ENCODE assay signal across 6 cellular contexts in the genomic region with DNA sequence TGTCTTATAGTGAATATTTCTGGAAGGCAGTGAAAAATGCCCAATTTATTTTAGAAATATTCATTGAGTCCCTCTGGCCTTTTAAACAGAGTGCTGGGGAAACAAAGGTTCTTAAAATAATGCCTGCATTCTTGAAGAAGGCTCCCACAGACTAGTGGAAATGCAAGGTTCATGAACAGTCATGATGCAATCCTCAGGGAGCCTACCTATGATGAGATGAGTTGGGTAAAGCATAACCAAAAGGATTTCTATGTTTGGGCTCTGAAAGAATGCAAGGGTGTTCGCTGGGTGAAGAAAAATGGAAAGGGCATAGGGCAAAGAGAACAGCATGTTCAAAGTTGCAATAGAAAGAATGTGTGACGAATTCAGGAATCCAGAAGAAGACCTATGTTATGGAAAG.
"Had no signal": no experiment of that assay in that cellular context is flagged by ENCODE, and none has a peak within 500 bp of the region (broad histone marks: within the 10 kb centered on the region; RNA-seq: fewer than 3 reads in every experiment).

No MANE protein-coding gene starts in this region.

- H2AFZ ChIP-seq: GM23338 had no signal

- H3K4me3 ChIP-seq: GM23338 had no signal

- H3K27ac ChIP-seq: HL-60 had no signal

- H3K4me2 ChIP-seq: GM23338 had no signal

- H3K9me3 Mint-ChIP-seq: GM23338, H9 had no signal

- DNase-seq: H9, HCEC 1CT, IMR-90, KBM-7 had no signal

- H3K4me3 Mint-ChIP-seq: GM23338, H9 had no signal

- ATAC-seq: GM23338 had no signal

- H3K27ac Mint-ChIP-seq: GM23338 had no signal
